Comparison of ENCODE assay signal across 13 cellular contexts in the genomic region with DNA sequence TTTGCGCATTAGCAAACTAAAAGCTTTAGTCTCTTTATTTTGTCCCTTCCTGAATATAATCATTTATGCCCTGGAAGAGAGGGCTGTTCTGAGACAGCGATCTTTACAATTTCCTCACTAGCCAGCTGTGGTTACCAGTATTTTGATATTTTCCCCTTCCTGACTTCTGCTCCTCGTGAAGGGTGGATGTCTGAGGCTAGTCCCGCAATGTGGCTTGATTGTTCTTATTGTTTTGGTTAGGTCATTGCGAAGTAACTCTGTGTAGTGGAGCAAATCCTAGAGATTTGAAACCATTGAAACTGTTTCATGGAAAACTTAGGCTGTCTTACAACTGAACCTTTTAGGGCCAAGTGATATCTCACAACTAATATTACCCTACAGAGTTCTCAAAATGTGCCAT. TPM values are rescaled to one million over a fixed set of nuclear protein-coding genes. Genes with fewer than 3 reads are reported as not detected.
DNase-seq lines count a peak whose midpoint lies in the region; ATAC-seq and TF ChIP-seq lines count a peak whose summit lies in the region.
"Had no signal": no experiment of that assay in that cellular context is flagged by ENCODE, and none has a peak within 500 bp of the region (broad histone marks: within the 10 kb centered on the region; RNA-seq: fewer than 3 reads in every experiment).

No MANE protein-coding gene starts in this region.

- H3K9me3 Mint-ChIP-seq in activated T-helper 2 cell treated with anti-CD3 and anti-CD28 coated beads, Interferon-gamma antibody, Interleukin-2, Interleukin-4, amounts not matched to agents 10 μg/mL and 5 μg/mL and 100 μg/mL, durations not matched to agents 14 hours and 24 hours and 36 hours, result no peaks in the 10 kb centered on the region

- H3K4me3 Mint-ChIP-seq in activated T-helper 2 cell treated with anti-CD3 and anti-CD28 coated beads, Interferon-gamma antibody, Interleukin-2, Interleukin-4, amounts not matched to agents 10 μg/mL and 5 μg/mL and 100 μg/mL, durations not matched to agents 14 hours and 24 hours and 36 hours (ENCODE audit: low read depth), result peak overlapping the region; percentile 58

- ATAC-seq in Right ventricle myocardium superior (ENCODE audit: poor library complexity) (no peak), left lobe of liver (no peak)
- ATAC-seq: K562, left colon had no signal

- no peaks in the 10 kb centered on the region for H3K27me3 Mint-ChIP-seq in activated T-helper 2 cell treated with anti-CD3 and anti-CD28 coated beads, Interferon-gamma antibody, Interleukin-2, Interleukin-4, amounts not matched to agents 10 μg/mL and 5 μg/mL and 100 μg/mL, durations not matched to agents 14 hours and 24 hours and 36 hours (ENCODE audit: low read depth)

- DNase-seq in right atrium auricular region (ENCODE audit: low spot score), result no peak
- no peak for DNase-seq in Right ventricle myocardium superior
- DNase-seq in activated T-helper 2 cell treated with anti-CD3 and anti-CD28 coated beads, Interferon-gamma antibody, Interleukin-2, Interleukin-4, amounts not matched to agents 10 μg/mL and 5 μg/mL and 100 μg/mL, durations not matched to agents 14 hours and 24 hours and 36 hours (ENCODE audit: low spot score), result no peak
- DNase-seq in kidney glomerular epithelial cell (lab: John Stamatoyannopoulos, UW), result peak; percentile 63
- no peak for DNase-seq in vagina (ENCODE audit: extremely low spot score in 2 of 2)
- no peak for DNase-seq in NAMALWA (ENCODE audit: low spot score)
- no peak for DNase-seq in left lobe of liver (ENCODE audit: low spot score)
- no peak for DNase-seq in DMS79 treated with DMSO at 0.1 percent for 48 hours (lab: John Stamatoyannopoulos, UW)
- DNase-seq: left colon, NCI-H526 treated with DMSO at 0.1 percent for 48 hours, small intestine, T-helper 9 cell had no signal

- no peak overlapping the region for H3K27ac Mint-ChIP-seq in activated T-helper 2 cell treated with anti-CD3 and anti-CD28 coated beads, Interferon-gamma antibody, Interleukin-2, Interleukin-4, amounts not matched to agents 10 μg/mL and 5 μg/mL and 100 μg/mL, durations not matched to agents 14 hours and 24 hours and 36 hours

- peaks cover 33% of the 10 kb centered on the region for H3K4me1 Mint-ChIP-seq in activated T-helper 2 cell treated with anti-CD3 and anti-CD28 coated beads, Interferon-gamma antibody, Interleukin-2, Interleukin-4, amounts not matched to agents 10 μg/mL and 5 μg/mL and 100 μg/mL, durations not matched to agents 14 hours and 24 hours and 36 hours (ENCODE audit: low read depth)

- intact Hi-C loops in Right ventricle myocardium superior (cut with DNase I) (loop anchor here (10.0 kb wide), 2 partner anchors 111 to 621 kb away; partner anchors contain the start of gene FOSL2), vagina (cut with DNase I) (no loop called here)
- intact Hi-C loops in activated T-helper 2 cell treated with anti-CD3 and anti-CD28 coated beads, Interferon-gamma antibody, Interleukin-2, Interleukin-4, amounts not matched to agents 10 μg/mL and 5 μg/mL and 100 μg/mL, durations not matched to agents 14 hours and 24 hours and 36 hours (cut with micrococcal nuclease), result loop anchor here (5.0 kb wide), 2 partner anchors 72 to 618 kb away; partner anchors contain the start of gene FOSL2

- H3K4me1 ChIP-seq in right atrium auricular region (peaks cover 0 to 60% of the 10 kb centered on the region in 2 donors), vagina (peaks cover 39% of the 10 kb centered on the region)

- TF ChIP-seq CTCF in right atrium auricular region (IDR thresholded peaks at IDR 0.05), result no peak
- TF ChIP-seq CTCF in vagina (IDR thresholded peaks at IDR 0.05), result no peak

- H3K36me3 ChIP-seq in right atrium auricular region, result no peaks in the 10 kb centered on the region
- no peaks in the 10 kb centered on the region for H3K36me3 ChIP-seq in vagina

- H3K9me3 ChIP-seq in right atrium auricular region (no peaks in the 10 kb centered on the region), vagina (no peaks in the 10 kb centered on the region)

- H3K27me3 ChIP-seq in right atrium auricular region (no peaks in the 10 kb centered on the region), vagina (no peaks in the 10 kb centered on the region)

- no peak for TF ChIP-seq POLR2A in vagina (IDR thresholded peaks at IDR 0.05)

- peaks cover 48% of the 10 kb centered on the region for H3K36me3 Mint-ChIP-seq in activated T-helper 2 cell treated with anti-CD3 and anti-CD28 coated beads, Interferon-gamma antibody, Interleukin-2, Interleukin-4, amounts not matched to agents 10 μg/mL and 5 μg/mL and 100 μg/mL, durations not matched to agents 14 hours and 24 hours and 36 hours (ENCODE audit: low read depth)

- H3K27ac ChIP-seq in right atrium auricular region, result peak overlapping the region; percentile 93 to 94
- peak overlapping the region; percentile 86 for H3K27ac ChIP-seq in vagina

- H3K4me3 ChIP-seq in right atrium auricular region (no peak overlapping the region), vagina (no peak overlapping the region)
- H3K4me3 ChIP-seq: K562 had no signal

RNA-seq across cellular contexts. Expression of gene MRPL33, which starts 2.4 kb away (rescaled TPM):
- total RNA-seq in right atrium auricular region, result 100 to 1,000 TPM; 270 to 370 TPM
- total RNA-seq in Right ventricle myocardium superior, result 356 TPM
- total RNA-seq in activated T-helper 2 cell treated with anti-CD3 and anti-CD28 coated beads, Interferon-gamma antibody, Interleukin-2, Interleukin-4, amounts not matched to agents 10 μg/mL and 5 μg/mL and 100 μg/mL, durations not matched to agents 14 hours and 24 hours and 36 hours, result 57.7 and 58.9 TPM in 2 replicates
- 87.7 TPM for total RNA-seq in vagina
- total RNA-seq in left lobe of liver, result 21.3 TPM
